In genomic region chr19:50025794-50026549, GRCh38 we compare ENCODE assay signal across 1 cellular context.
TF ChIP-seq lines count a peak whose summit lies in the region.

ZNF473 (plus strand) TSS chr19:50026005; CDS start chr19:50031083, 5,078 bp downstream.

TF ChIP-seq in HepG2, 621 proteins besides CTCF, POLR2A, EP300 and RAD21 (continued from another document and continues in another):
- peak; percentile 82; the same call in 1 of the 2 replicates for TF ChIP-seq THAP7 (CRISPR knock-in tag; IDR thresholded peaks at IDR 0.05)
- TF ChIP-seq ZBTB14 (CRISPR knock-in tag; IDR thresholded peaks at IDR 0.05) = peak; percentile 60
- peak; percentile 91 for TF ChIP-seq ZNF574 (CRISPR knock-in tag; IDR thresholded peaks at IDR 0.05)
- no peak for TF ChIP-seq ZFP36 (IDR thresholded peaks at IDR 0.05; ENCODE audit: borderline replicate concordance, low read depth, low read length, partially characterized antibody)
- peak; percentile 92; the same call in 1 of the 2 replicates for TF ChIP-seq ZNF333 (CRISPR knock-in tag; IDR thresholded peaks at IDR 0.05; ENCODE audit: borderline replicate concordance)
- TF ChIP-seq ZXDC (CRISPR knock-in tag; IDR thresholded peaks at IDR 0.05) = peak; percentile 94
- peak; percentile 97 for TF ChIP-seq ZGPAT (CRISPR knock-in tag; IDR thresholded peaks at IDR 0.05)
- TF ChIP-seq ZBTB8A (CRISPR knock-in tag; IDR thresholded peaks at IDR 0.05; ENCODE audit: borderline replicate concordance, low read depth) = no peak
- TF ChIP-seq ZNF646 (CRISPR knock-in tag; IDR thresholded peaks at IDR 0.05) = no peak
- TF ChIP-seq ZNF207 (IDR thresholded peaks at IDR 0.05; ENCODE audit: borderline replicate concordance) = no peak
- peak; percentile 79 for TF ChIP-seq ZNF883 (CRISPR knock-in tag; IDR thresholded peaks at IDR 0.05; ENCODE audit: not compliant biosample characterization)
- no peak for TF ChIP-seq ZNF10 (CRISPR knock-in tag; IDR thresholded peaks at IDR 0.05; ENCODE audit: borderline replicate concordance, low read depth)
- peak; percentile 99 for TF ChIP-seq IRX3 (CRISPR knock-in tag; IDR thresholded peaks at IDR 0.05; ENCODE audit: borderline replicate concordance, low read depth)
- no peak for TF ChIP-seq TBX3 (IDR thresholded peaks at IDR 0.05; ENCODE audit: borderline replicate concordance)
- no peak for TF ChIP-seq FOXK2 (IDR thresholded peaks at IDR 0.05)
- peak; percentile 90 for TF ChIP-seq SNAPC2 (CRISPR knock-in tag; IDR thresholded peaks at IDR 0.05)
- peak; percentile 94; the same call in 1 of the 2 replicates for TF ChIP-seq ZNF83 (CRISPR knock-in tag; IDR thresholded peaks at IDR 0.05; ENCODE audit: borderline replicate concordance)
- no peak for TF ChIP-seq SOX6 (IDR thresholded peaks at IDR 0.05)
- TF ChIP-seq SOX6 (CRISPR knock-in tag; IDR thresholded peaks at IDR 0.05) = peak; percentile 60
- 0 out of 2 replicates have a peak, but pooled peaks have one; percentile 18 for TF ChIP-seq FOSL1 (CRISPR knock-in tag; IDR thresholded peaks at IDR 0.05; ENCODE audit: borderline replicate concordance)
- peak; percentile 66 for TF ChIP-seq BCL6 (CRISPR knock-in tag; IDR thresholded peaks at IDR 0.05)
- TF ChIP-seq ZNF891 (CRISPR knock-in tag; IDR thresholded peaks at IDR 0.05) = peak; percentile 99
- TF ChIP-seq TSC22D2 (CRISPR knock-in tag; IDR thresholded peaks at IDR 0.05; ENCODE audit: borderline replicate concordance) = peak; percentile 98
- TF ChIP-seq ZNF407 (CRISPR knock-in tag; IDR thresholded peaks at IDR 0.05; ENCODE audit: not compliant biosample characterization) = peak; percentile 94
- peak; percentile 71; the same call in 1 of the 2 replicates for TF ChIP-seq ZNF563 (CRISPR knock-in tag; IDR thresholded peaks at IDR 0.05)
- peak; percentile 34; the same call in 1 of the 2 replicates for TF ChIP-seq POGZ (CRISPR knock-in tag; IDR thresholded peaks at IDR 0.05)
- peak; percentile 95 for TF ChIP-seq KMT2B (CRISPR knock-in tag; IDR thresholded peaks at IDR 0.05)
- TF ChIP-seq NCOR1 (IDR thresholded peaks at IDR 0.05; ENCODE audit: borderline replicate concordance, low read length) = peak; percentile 57; the same call in 1 of the 2 replicates
